1 cellular context compared by ENCODE assay signal in the genomic region with DNA sequence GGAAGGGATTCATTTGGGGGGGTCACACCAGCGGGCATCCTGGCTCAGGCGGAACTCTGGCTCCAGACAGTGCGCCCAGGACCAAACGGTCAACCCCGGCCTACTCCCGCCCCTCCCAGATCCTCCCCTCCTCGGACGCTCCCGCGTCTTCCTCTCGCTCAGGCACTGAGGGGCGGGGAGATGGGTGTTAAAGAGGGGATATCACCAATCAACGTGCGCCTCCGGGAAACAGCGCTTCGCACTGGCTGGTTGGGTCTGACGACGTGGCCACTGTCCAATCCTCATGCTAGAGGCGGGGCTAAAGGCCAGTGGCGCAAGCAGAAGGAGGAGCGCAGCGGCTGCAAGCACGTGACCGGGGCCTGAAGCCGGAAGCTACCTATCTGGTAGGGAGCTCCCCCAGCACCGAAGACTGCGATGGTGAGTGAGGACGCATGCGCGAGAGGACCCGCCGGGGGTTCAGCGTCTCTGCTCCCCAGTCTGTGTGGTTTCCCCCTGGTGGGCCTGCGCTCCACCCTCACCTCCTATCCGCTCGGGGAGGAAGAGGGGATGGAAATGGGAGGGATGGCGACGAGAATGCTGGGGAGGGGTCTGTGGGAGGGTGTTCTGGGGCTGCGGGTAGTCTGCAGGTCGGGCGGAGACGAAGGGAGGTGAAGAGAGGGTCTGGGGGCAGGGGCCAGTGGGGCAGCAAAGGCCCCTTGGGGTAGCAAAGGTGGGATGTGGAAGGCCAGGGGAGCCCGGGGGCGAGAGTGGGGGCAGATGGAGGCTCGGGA.
TF ChIP-seq lines count a peak whose summit lies in the region.

A gene (plus strand): TSS at position 360 of the 770 bp plus-strand sequence. CDS start 55 bp downstream, at position 415.

TF ChIP-seq in H1, 55 proteins besides CTCF, POLR2A, EP300 and RAD21:
- TF ChIP-seq HDAC2 (IDR thresholded peaks at IDR 0.05; ENCODE audit: borderline replicate concordance in 1 of 2, low read depth in 2 of 2, low read length in 2 of 2) = 0 out of 4 replicates have a peak, but pooled peaks of 1 of the 2 experiments have one; percentile 45
- peak; percentile 94 for TF ChIP-seq SP4 (IDR thresholded peaks at IDR 0.05; ENCODE audit: low read length)
- peak; percentile 56 for TF ChIP-seq PHF8 (conservative IDR thresholded peaks at IDR 0.05; ENCODE audit: low read depth, low read length)
- TF ChIP-seq SP2 (IDR thresholded peaks at IDR 0.05; ENCODE audit: low read length) = peak; percentile 88
- TF ChIP-seq, protein P1, sequence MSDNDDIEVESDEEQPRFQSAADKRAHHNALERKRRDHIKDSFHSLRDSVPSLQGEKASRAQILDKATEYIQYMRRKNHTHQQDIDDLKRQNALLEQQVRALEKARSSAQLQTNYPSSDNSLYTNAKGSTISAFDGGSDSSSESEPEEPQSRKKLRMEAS (IDR thresholded peaks at IDR 0.05) = peak; percentile 83
- TF ChIP-seq, protein P2, sequence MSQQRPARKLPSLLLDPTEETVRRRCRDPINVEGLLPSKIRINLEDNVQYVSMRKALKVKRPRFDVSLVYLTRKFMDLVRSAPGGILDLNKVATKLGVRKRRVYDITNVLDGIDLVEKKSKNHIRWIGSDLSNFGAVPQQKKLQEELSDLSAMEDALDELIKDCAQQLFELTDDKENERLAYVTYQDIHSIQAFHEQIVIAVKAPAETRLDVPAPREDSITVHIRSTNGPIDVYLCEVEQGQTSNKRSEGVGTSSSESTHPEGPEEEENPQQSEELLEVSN (IDR thresholded peaks at IDR 0.05) = peak; percentile 73
- TF ChIP-seq TEAD4 (IDR thresholded peaks at IDR 0.05; ENCODE audit: low read depth, low read length) = no peak
- TF ChIP-seq CEBPB (IDR thresholded peaks at IDR 0.05; ENCODE audit: low read depth, low read length) = peak; percentile 82
- TF ChIP-seq TBP (IDR thresholded peaks at IDR 0.05; ENCODE audit: low read depth, low read length) = peak; percentile 59
- TF ChIP-seq NRF1 (IDR thresholded peaks at IDR 0.05; ENCODE audit: low read depth, low read length) = peak; percentile 72
- peak; percentile 62 for TF ChIP-seq TAF1 (IDR thresholded peaks at IDR 0.05; ENCODE audit: low read depth, low read length)
- peak; percentile 77 for TF ChIP-seq POLR2AphosphoS5 (IDR thresholded peaks at IDR 0.05; ENCODE audit: low read depth, low read length)
- TF ChIP-seq ASH2L (IDR thresholded peaks at IDR 0.05; ENCODE audit: low read length) = peak; percentile 52
- no peak for TF ChIP-seq RFX5 (IDR thresholded peaks at IDR 0.05; ENCODE audit: borderline replicate concordance, low read depth, low read length)
- peak; percentile 71 for TF ChIP-seq CREB1 (IDR thresholded peaks at IDR 0.05)
- TF ChIP-seq RBBP5 (IDR thresholded peaks at IDR 0.05; ENCODE audit: borderline replicate concordance, low read depth, low read length) = peak; percentile 74; the same call in 1 of the 2 replicates
- TF ChIP-seq CHD2 (IDR thresholded peaks at IDR 0.05; ENCODE audit: low read length) = peak; percentile 92
- TF ChIP-seq BACH1 (IDR thresholded peaks at IDR 0.05; ENCODE audit: low read length) = no peak
- TF ChIP-seq, protein P3, sequence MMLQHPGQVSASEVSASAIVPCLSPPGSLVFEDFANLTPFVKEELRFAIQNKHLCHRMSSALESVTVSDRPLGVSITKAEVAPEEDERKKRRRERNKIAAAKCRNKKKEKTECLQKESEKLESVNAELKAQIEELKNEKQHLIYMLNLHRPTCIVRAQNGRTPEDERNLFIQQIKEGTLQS (IDR thresholded peaks at IDR 0.05; ENCODE audit: insufficient read depth, low read depth, low read length) = peak; percentile 32; the same call in 1 of the 2 replicates
- TF ChIP-seq KDM4A (IDR thresholded peaks at IDR 0.05; ENCODE audit: low read depth, low read length, severe bottlenecking) = no peak
- peak; percentile 99 for TF ChIP-seq SP1 (IDR thresholded peaks at IDR 0.05; ENCODE audit: low read depth, low read length)
- TF ChIP-seq BCL11A (IDR thresholded peaks at IDR 0.05; ENCODE audit: low read depth in 2 of 2, low read length in 2 of 2) = no peak
- TF ChIP-seq, protein P4, sequence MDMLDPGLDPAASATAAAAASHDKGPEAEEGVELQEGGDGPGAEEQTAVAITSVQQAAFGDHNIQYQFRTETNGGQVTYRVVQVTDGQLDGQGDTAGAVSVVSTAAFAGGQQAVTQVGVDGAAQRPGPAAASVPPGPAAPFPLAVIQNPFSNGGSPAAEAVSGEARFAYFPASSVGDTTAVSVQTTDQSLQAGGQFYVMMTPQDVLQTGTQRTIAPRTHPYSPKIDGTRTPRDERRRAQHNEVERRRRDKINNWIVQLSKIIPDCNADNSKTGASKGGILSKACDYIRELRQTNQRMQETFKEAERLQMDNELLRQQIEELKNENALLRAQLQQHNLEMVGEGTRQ (IDR thresholded peaks at IDR 0.05; ENCODE audit: low read length) = peak; percentile 93
TF ChIP-seq in H1: peak in this region for 18.
